In the genomic region with DNA sequence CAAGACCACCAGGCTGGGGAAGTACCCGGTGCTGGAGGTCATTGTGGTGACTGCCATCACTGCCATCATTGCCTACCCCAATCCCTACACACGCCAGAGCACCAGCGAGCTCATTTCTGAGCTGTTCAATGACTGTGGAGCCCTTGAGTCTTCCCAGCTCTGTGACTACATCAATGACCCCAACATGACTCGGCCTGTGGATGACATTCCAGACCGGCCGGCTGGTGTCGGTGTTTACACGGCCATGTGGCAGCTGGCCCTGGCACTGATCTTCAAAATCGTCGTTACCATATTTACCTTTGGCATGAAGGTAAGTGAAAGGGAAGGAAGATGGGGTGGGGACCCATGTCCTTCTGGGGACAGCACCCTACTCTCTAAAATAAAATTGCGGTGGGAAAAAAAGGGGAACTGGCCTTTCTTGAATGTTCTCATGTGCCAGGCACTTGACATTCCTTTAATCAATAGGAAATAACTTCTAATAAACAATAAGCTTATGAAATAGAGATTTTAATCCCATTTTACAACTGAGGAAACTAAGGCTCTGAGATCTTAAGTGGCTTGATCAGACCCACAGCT, we compare ENCODE assay signal across 25 cellular contexts. TPM values are rescaled to one million over a fixed set of nuclear protein-coding genes. Genes with fewer than 3 reads are reported as not detected.
"Had no signal": no experiment of that assay in that cellular context is flagged by ENCODE, and none has a peak within 500 bp of the region (broad histone marks: within the 10 kb centered on the region; RNA-seq: fewer than 3 reads in every experiment).

No MANE protein-coding gene starts in this region.

- DNase-seq: activated CD4-positive, alpha-beta T cell treated with anti-CD3 and anti-CD28 coated beads for 4 hours; activated CD4-positive, alpha-beta T cell treated with anti-CD3 and anti-CD28 coated beads, Interleukin-2, amount 50 U/mL, for 4 hours; activated effector memory CD4-positive, alpha-beta T cell treated with anti-CD3 and anti-CD28 coated beads, Interleukin-2, amount 50 U/mL, for 16 hours; activated naive CD4-positive, alpha-beta T cell treated with anti-CD3 and anti-CD28 coated beads, Interleukin-2, amount 50 U/mL, for 16 hours; amniotic stem cell; brain microvascular endothelial cell; caudate nucleus; foreskin fibroblast; head of caudate nucleus; kidney glomerular epithelial cell; midbrain; naive thymus-derived CD8-positive, alpha-beta T cell; nucleus accumbens; pancreas; retina; stimulated activated CD4-positive, alpha-beta T cell treated with anti-CD3 and anti-CD28 coated beads, Interleukin-15, amount 100 ng/mL, for 24 hours; stimulated activated CD4-positive, alpha-beta T cell treated with anti-CD3 and anti-CD28 coated beads, Interleukin-2, amount 100 ng/mL, for 24 hours; stimulated activated naive CD8-positive, alpha-beta T cell treated with anti-CD3 and anti-CD28 coated beads, Interleukin-15, Interleukin-2, amounts not matched to agents 100 U/mL and 50 U/mL, for 24 hours; T-helper 1 cell; trophoblast cell had no signal

- H3K9me3 Mint-ChIP-seq: activated T-helper 1 cell treated with anti-CD3 and anti-CD28 coated beads, Interleukin-12 subunit alpha, Interleukin-12 subunit beta, Interleukin-2, Interleukin-4 antibody, amounts not matched to agents 30 ng/mL and 10 ng/mL and 1 ng/mL, durations not matched to agents 14 hours and 24 hours and 36 hours; naive thymus-derived CD8-positive, alpha-beta T cell; T-helper 2 cell treated with Interferon-gamma antibody and Interleukin-4, amounts not matched to agents 5 μg/mL and 100 μg/mL, for 36 hours had no signal

- H3K4me1 Mint-ChIP-seq: naive thymus-derived CD8-positive, alpha-beta T cell; neural crest cell had no signal

- ATAC-seq: esophagus mucosa; naive thymus-derived CD8-positive, alpha-beta T cell; stimulated activated naive CD8-positive, alpha-beta T cell treated with anti-CD3 and anti-CD28 coated beads, Interleukin-15, Interleukin-2, amounts not matched to agents 100 U/mL and 50 U/mL, for 24 hours had no signal

- H3K4me3 Mint-ChIP-seq: activated T-helper 1 cell treated with anti-CD3 and anti-CD28 coated beads, Interleukin-12 subunit alpha, Interleukin-12 subunit beta, Interleukin-2, Interleukin-4 antibody, amounts not matched to agents 30 ng/mL and 10 ng/mL and 1 ng/mL, durations not matched to agents 14 hours and 24 hours and 36 hours; naive thymus-derived CD8-positive, alpha-beta T cell; neural crest cell; T-helper 2 cell treated with Interferon-gamma antibody and Interleukin-4, amounts not matched to agents 5 μg/mL and 100 μg/mL, for 36 hours had no signal

- H3K36me3 Mint-ChIP-seq: naive thymus-derived CD8-positive, alpha-beta T cell had no signal

- FAIRE-seq: pancreas, urothelium cell line had no signal

- H3K27ac Mint-ChIP-seq: activated T-helper 1 cell treated with anti-CD3 and anti-CD28 coated beads, Interleukin-12 subunit alpha, Interleukin-12 subunit beta, Interleukin-2, Interleukin-4 antibody, amounts not matched to agents 30 ng/mL and 10 ng/mL and 1 ng/mL, durations not matched to agents 14 hours and 24 hours and 36 hours; T-helper 2 cell treated with Interferon-gamma antibody and Interleukin-4, amounts not matched to agents 5 μg/mL and 100 μg/mL, for 36 hours had no signal

RNA-seq across cellular contexts. Expression of a gene that starts 51.6 kb away (rescaled TPM):
- total RNA-seq: activated T-helper 1 cell treated with anti-CD3 and anti-CD28 coated beads, Interleukin-12 subunit alpha, Interleukin-12 subunit beta, Interleukin-2, Interleukin-4 antibody, amounts not matched to agents 30 ng/mL and 10 ng/mL and 1 ng/mL, durations not matched to agents 14 hours and 24 hours and 36 hours had no signal
